29 cellular contexts compared by ENCODE assay signal in genomic region chr2:14261771-14262170, GRCh38.
"Had no signal": no experiment of that assay in that cellular context is flagged by ENCODE, and none has a peak within 500 bp of the region (broad histone marks: within the 10 kb centered on the region; RNA-seq: fewer than 3 reads in every experiment).

No MANE protein-coding gene starts in this region.

- H3K4me3 Mint-ChIP-seq: activated CD4-positive, alpha-beta memory T cell treated with anti-CD3 and anti-CD28 coated beads for 36 hours; activated CD4-positive, alpha-beta T cell treated with anti-CD3 and anti-CD28 coated beads for 36 hours; activated CD4-positive, alpha-beta T cell treated with anti-CD3 and anti-CD28 coated beads, Interleukin-2, amount 10 ng/mL, durations not matched to agents 24 days and 14 days; activated CD8-positive, alpha-beta T cell treated with anti-CD3 and anti-CD28 coated beads, Interleukin-2, amount 10 ng/mL, durations not matched to agents 7 days and 5 days; activated naive CD4-positive, alpha-beta T cell treated with anti-CD3 and anti-CD28 coated beads, Interleukin-2, amount 10 ng/mL, durations not matched to agents 7 days and 5 days; activated naive CD8-positive, alpha-beta T cell treated with anti-CD3 and anti-CD28 coated beads, Interleukin-2, amount 10 ng/mL, durations not matched to agents 7 days and 5 days; activated T-cell treated with anti-CD3 and anti-CD28 coated beads, Interleukin-2, amount 50 U/mL, for 24 hours; activated T-cell treated with anti-CD3 and anti-CD28 coated beads, Interleukin-2, amount 50 U/mL, for 72 hours; brain; central memory CD8-positive, alpha-beta T cell; dendritic cell treated with granulocyte-macrophage colony-stimulating factor and Interleukin-4, amounts not matched to agents 40 ng/mL and 50 ng/mL, for 4 days; effector memory CD8-positive, alpha-beta T cell had no signal

- FAIRE-seq: bronchial epithelial cell, frontal cortex had no signal

- H3K27me3 ChIP-seq: ascending aorta, dorsolateral prefrontal cortex, esophagus muscularis mucosa had no signal

- H3K36me3 Mint-ChIP-seq: activated CD4-positive, alpha-beta memory T cell treated with anti-CD3 and anti-CD28 coated beads for 36 hours; activated naive CD4-positive, alpha-beta T cell treated with anti-CD3 and anti-CD28 coated beads, Interleukin-2, amount 10 ng/mL, durations not matched to agents 7 days and 5 days; activated naive CD4-positive, alpha-beta T cell treated with anti-CD3 and anti-CD28 coated beads, Interleukin-2, amount 50 U/mL, for 72 hours; activated naive CD8-positive, alpha-beta T cell treated with anti-CD3 and anti-CD28 coated beads, Interleukin-2, amount 10 ng/mL, durations not matched to agents 7 days and 5 days; brain had no signal

- H3K27ac Mint-ChIP-seq: activated CD4-positive, alpha-beta memory T cell treated with anti-CD3 and anti-CD28 coated beads for 36 hours; activated CD4-positive, alpha-beta T cell treated with anti-CD3 and anti-CD28 coated beads for 36 hours; activated CD4-positive, alpha-beta T cell treated with anti-CD3 and anti-CD28 coated beads, Interleukin-2, amount 10 ng/mL, durations not matched to agents 24 days and 14 days; activated CD8-positive, alpha-beta T cell treated with anti-CD3 and anti-CD28 coated beads, Interleukin-2, amount 10 ng/mL, durations not matched to agents 7 days and 5 days; activated naive CD4-positive, alpha-beta T cell treated with anti-CD3 and anti-CD28 coated beads, Interleukin-2, amount 10 ng/mL, durations not matched to agents 7 days and 5 days; activated naive CD4-positive, alpha-beta T cell treated with anti-CD3 and anti-CD28 coated beads, Interleukin-2, amount 50 U/mL, for 72 hours; activated naive CD8-positive, alpha-beta T cell treated with anti-CD3 and anti-CD28 coated beads, Interleukin-2, amount 10 ng/mL, durations not matched to agents 7 days and 5 days; activated T-cell treated with anti-CD3 and anti-CD28 coated beads, Interleukin-2, amount 50 U/mL, for 24 hours; activated T-cell treated with anti-CD3 and anti-CD28 coated beads, Interleukin-2, amount 50 U/mL, for 72 hours; brain; dendritic cell treated with granulocyte-macrophage colony-stimulating factor and Interleukin-4, amounts not matched to agents 40 ng/mL and 50 ng/mL, for 4 days; effector memory CD8-positive, alpha-beta T cell had no signal

- H3K4me1 ChIP-seq: ascending aorta, esophagus muscularis mucosa had no signal

- H3K9me3 ChIP-seq: ascending aorta, esophagus muscularis mucosa had no signal

- H3K27ac ChIP-seq: ascending aorta, coronary artery, esophagus muscularis mucosa had no signal

- H3K36me3 ChIP-seq: ascending aorta, esophagus muscularis mucosa had no signal

- H3K4me3 ChIP-seq: ascending aorta, coronary artery, dorsolateral prefrontal cortex, esophagus muscularis mucosa had no signal

- H3K4me1 Mint-ChIP-seq: activated CD4-positive, alpha-beta T cell treated with anti-CD3 and anti-CD28 coated beads for 36 hours; activated CD4-positive, alpha-beta T cell treated with anti-CD3 and anti-CD28 coated beads, Interleukin-2, amount 10 ng/mL, durations not matched to agents 24 days and 14 days; activated naive CD4-positive, alpha-beta T cell treated with anti-CD3 and anti-CD28 coated beads, Interleukin-2, amount 10 ng/mL, durations not matched to agents 7 days and 5 days; activated naive CD8-positive, alpha-beta T cell treated with anti-CD3 and anti-CD28 coated beads, Interleukin-2, amount 10 ng/mL, durations not matched to agents 7 days and 5 days; brain; central memory CD8-positive, alpha-beta T cell had no signal

- H3K9me3 Mint-ChIP-seq: activated CD4-positive, alpha-beta T cell treated with anti-CD3 and anti-CD28 coated beads, Interleukin-2, amount 10 ng/mL, durations not matched to agents 24 days and 14 days; activated naive CD4-positive, alpha-beta T cell treated with anti-CD3 and anti-CD28 coated beads, Interleukin-2, amount 10 ng/mL, durations not matched to agents 7 days and 5 days; activated naive CD8-positive, alpha-beta T cell treated with anti-CD3 and anti-CD28 coated beads, Interleukin-2, amount 10 ng/mL, durations not matched to agents 7 days and 5 days; activated T-cell treated with anti-CD3 and anti-CD28 coated beads, Interleukin-2, amount 50 U/mL, for 24 hours; brain had no signal

- H3K27me3 Mint-ChIP-seq: activated CD4-positive, alpha-beta memory T cell treated with anti-CD3 and anti-CD28 coated beads for 36 hours; activated CD4-positive, alpha-beta T cell treated with anti-CD3 and anti-CD28 coated beads for 36 hours; activated CD4-positive, alpha-beta T cell treated with anti-CD3 and anti-CD28 coated beads, Interleukin-2, amount 10 ng/mL, durations not matched to agents 24 days and 14 days; activated naive CD4-positive, alpha-beta T cell treated with anti-CD3 and anti-CD28 coated beads, Interleukin-2, amount 10 ng/mL, durations not matched to agents 7 days and 5 days; activated naive CD8-positive, alpha-beta T cell treated with anti-CD3 and anti-CD28 coated beads, Interleukin-2, amount 10 ng/mL, durations not matched to agents 7 days and 5 days; activated T-cell treated with anti-CD3 and anti-CD28 coated beads, Interleukin-2, amount 50 U/mL, for 24 hours; brain; central memory CD8-positive, alpha-beta T cell; dendritic cell treated with granulocyte-macrophage colony-stimulating factor and Interleukin-4, amounts not matched to agents 40 ng/mL and 50 ng/mL, for 4 days; effector memory CD8-positive, alpha-beta T cell had no signal

- DNase-seq: activated CD4-positive, alpha-beta memory T cell treated with anti-CD3 and anti-CD28 coated beads for 36 hours; activated CD4-positive, alpha-beta T cell treated with anti-CD3 and anti-CD28 coated beads for 36 hours; activated CD4-positive, alpha-beta T cell treated with anti-CD3 and anti-CD28 coated beads, Interleukin-2, amount 10 ng/mL, durations not matched to agents 24 days and 14 days; activated CD4-positive, CD25-positive, alpha-beta regulatory T cell; activated CD4-positive, CD25-positive, alpha-beta regulatory T cell treated with anti-CD3 and anti-CD28 coated beads, Interleukin-2, amount 50 U/mL, for 72 hours; activated CD8-positive, alpha-beta memory T cell treated with anti-CD3 and anti-CD28 coated beads, Interleukin-2, amount 50 U/mL, for 48 hours; activated CD8-positive, alpha-beta T cell treated with anti-CD3 and anti-CD28 coated beads, Interleukin-2, amount 10 ng/mL, durations not matched to agents 7 days and 5 days; activated gamma-delta T cell; activated naive CD4-positive, alpha-beta T cell; activated naive CD4-positive, alpha-beta T cell treated with anti-CD3 and anti-CD28 coated beads, Interleukin-2, amount 10 ng/mL, durations not matched to agents 7 days and 5 days; activated naive CD8-positive, alpha-beta T cell treated with anti-CD3 and anti-CD28 coated beads, Interleukin-2, amount 10 ng/mL, durations not matched to agents 7 days and 5 days; activated T-cell treated with anti-CD3 and anti-CD28 coated beads for 4 hours; activated T-cell treated with anti-CD3 and anti-CD28 coated beads, Interleukin-2, amount 50 U/mL, for 24 hours; activated T-cell treated with anti-CD3 and anti-CD28 coated beads, Interleukin-2, amount 50 U/mL, for 72 hours; dorsolateral prefrontal cortex; effector memory CD8-positive, alpha-beta T cell; erythroblast; head of caudate nucleus; hippocampal formation; T-helper 2 cell had no signal

- ATAC-seq: activated CD4-positive, alpha-beta T cell treated with anti-CD3 and anti-CD28 coated beads for 36 hours; activated CD8-positive, alpha-beta T cell treated with anti-CD3 and anti-CD28 coated beads, Interleukin-2, amount 10 ng/mL, durations not matched to agents 7 days and 5 days; activated naive CD4-positive, alpha-beta T cell treated with anti-CD3 and anti-CD28 coated beads, Interleukin-2, amount 50 U/mL, for 72 hours; activated T-cell treated with anti-CD3 and anti-CD28 coated beads, Interleukin-2, amount 50 U/mL, for 72 hours; effector memory CD8-positive, alpha-beta T cell had no signal
